Comparison of ENCODE assay signal across 10 cellular contexts in genomic region chr4:55547918-55548317, GRCh38. TPM values are rescaled to one million over a fixed set of nuclear protein-coding genes. Genes with fewer than 3 reads are reported as not detected.
A peak's percentile ranks its signal among the peaks of the same experiment; 100 is the strongest.
DNase-seq lines count a peak whose midpoint lies in the region; ATAC-seq, FAIRE-seq and TF ChIP-seq lines count a peak whose summit lies in the region.
"Had no signal": no experiment of that assay in that cellular context is flagged by ENCODE, and none has a peak within 500 bp of the region (broad histone marks: within the 10 kb centered on the region; RNA-seq: fewer than 3 reads in every experiment).

No MANE protein-coding gene starts in this region.

- H3K9me3 ChIP-seq in SJCRH30 (replicated peaks): no peaks in the 10 kb centered on the region
- H3K9me3 ChIP-seq: mucosa of descending colon had no signal

- no peak for TF ChIP-seq POLR2A in GM12891 (IDR thresholded peaks at IDR 0.05; ENCODE audit: low read depth, low read length)

- peaks cover 11% of the 10 kb centered on the region for H3K4me1 ChIP-seq in SJCRH30
- H3K4me1 ChIP-seq in rectal smooth muscle tissue (ENCODE audit: control insufficient read depth, insufficient read depth, low read length): peaks cover 10% of the 10 kb centered on the region

- no peak overlapping the region for H3K9ac ChIP-seq in rectal smooth muscle tissue (ENCODE audit: low read length)

- H3K27ac ChIP-seq in SJCRH30 (peak overlapping the region; percentile 86; the same call in 1 of the 2 replicates), rectal smooth muscle tissue (ENCODE audit: low read depth, low read length) (peak overlapping the region; percentile 94)

- no peaks in the 10 kb centered on the region; the same call in 1 of the 2 replicates for H3K36me3 ChIP-seq in SJCRH30
- no peaks in the 10 kb centered on the region for H3K36me3 ChIP-seq in rectal smooth muscle tissue (ENCODE audit: control insufficient read depth, insufficient read depth, low read length)

- H3K4me3 ChIP-seq in SJCRH30: peak overlapping the region; percentile 71
- peak overlapping the region; percentile 90 for H3K4me3 ChIP-seq in epithelial cell of proximal tubule (ENCODE audit: low read depth, low read length)
- H3K4me3 ChIP-seq in rectal smooth muscle tissue (ENCODE audit: low read length): peak overlapping the region; percentile 96

- no peak for DNase-seq in GM12891 (ENCODE audit: insufficient read length, low spot score)
- peak in 1 of 2 experiments; percentile 27 for DNase-seq in SJCRH30
- DNase-seq in epithelial cell of proximal tubule (ENCODE audit: low read depth): no peak
- no peak for DNase-seq in RCC 7860 (ENCODE audit: low spot score)
- DNase-seq in NCI-H2029 treated with DMSO at 0.1 percent for 48 hours (lab: John Stamatoyannopoulos, UW): no peak

- TF ChIP-seq CTCF in epithelial cell of proximal tubule (conservative IDR thresholded peaks at IDR 0.05; ENCODE audit: low read depth, low read length): no peak

- no peaks in the 10 kb centered on the region for H3K27me3 ChIP-seq in SJCRH30
- no peaks in the 10 kb centered on the region for H3K27me3 ChIP-seq in rectal smooth muscle tissue (ENCODE audit: control insufficient read depth, insufficient read depth, low read length)

- ATAC-seq in GM18520 (IDR thresholded peaks at IDR 0.05; ENCODE audit: unreplicated experiment) (no peak), HG02973 (IDR thresholded peaks at IDR 0.05; ENCODE audit: unreplicated experiment) (no peak)

- FAIRE-seq in GM12891 (lab: Jason Lieb, UNC) (peak; percentile 33), RCC 7860 (lab: Jason Lieb, UNC) (no peak)

TF ChIP-seq in GM12891, 5 proteins besides CTCF, POLR2A, EP300 and RAD21:
- no peak for TF ChIP-seq TAF1 (IDR thresholded peaks at IDR 0.05; ENCODE audit: low read depth, low read length)
- TF ChIP-seq POLR2AphosphoS5 (IDR thresholded peaks at IDR 0.05; ENCODE audit: low read depth, low read length): no peak
- no peak for TF ChIP-seq POU2F2 (IDR thresholded peaks at IDR 0.05; ENCODE audit: low read depth, low read length)
- TF ChIP-seq PAX5 (IDR thresholded peaks at IDR 0.05; ENCODE audit: insufficient read depth, low read length, severe bottlenecking): no peak
- no peak for TF ChIP-seq SPI1 (IDR thresholded peaks at IDR 0.05; ENCODE audit: low read depth, low read length)

RNA-seq across cellular contexts. Expression of gene CLOCK, which starts 1.2 kb away (rescaled TPM):
- polyA plus RNA-seq in GM12891 (2012; ENCODE audit: low read depth, missing spikeins): 3.3 TPM
- total RNA-seq in SJCRH30 (2014; rRNA removed; shearing (Covaris generic)): 34.0 and 36.6 TPM in 2 replicates
- total RNA-seq in epithelial cell of proximal tubule: 9.2 and 12.7 TPM in 2 replicates

RNA-seq across cellular contexts. Expression of gene PDCL2, which starts 44.1 kb away (rescaled TPM):
- polyA plus RNA-seq in GM12891 (2012; ENCODE audit: low read depth, missing spikeins): not detected
- total RNA-seq in SJCRH30 (2014; rRNA removed; shearing (Covaris generic)): not detected in 2 replicates
- total RNA-seq in epithelial cell of proximal tubule: not detected in 2 replicates
- total RNA-seq: M059J, mucosa of descending colon had no signal
